1 cellular context compared by ENCODE assay signal in genomic region chr20:43667341-43668132, GRCh38.
TF ChIP-seq lines count a peak whose summit lies in the region.

No MANE protein-coding gene starts in this region.

TF ChIP-seq in HEK293, 187 proteins besides CTCF, POLR2A, EP300 and RAD21 (continued from another document and continues in another):
- TF ChIP-seq HIC1 (tag by site-specific recombination; IDR thresholded peaks at IDR 0.05) = peak; percentile 68; the same call in 1 of the 2 replicates
- TF ChIP-seq ZBTB48 (tag by site-specific recombination; IDR thresholded peaks at IDR 0.05) = no peak; the same call in 1 of the 2 replicates
- no peak for TF ChIP-seq ZNF830 (tag by site-specific recombination; IDR thresholded peaks at IDR 0.05; ENCODE audit: low read depth)
- peak; percentile 44 for TF ChIP-seq SP3 (tag by site-specific recombination; IDR thresholded peaks at IDR 0.05)
- TF ChIP-seq ZNF473 (tag by site-specific recombination; IDR thresholded peaks at IDR 0.05) = no peak
- no peak for TF ChIP-seq ZNF48 (tag by site-specific recombination; IDR thresholded peaks at IDR 0.05)
- TF ChIP-seq KLF8 (tag by site-specific recombination; IDR thresholded peaks at IDR 0.05) = peak; percentile 84
- TF ChIP-seq ZNF423 (tag by site-specific recombination; IDR thresholded peaks at IDR 0.05) = no peak; the same call in 1 of the 2 replicates
- no peak for TF ChIP-seq ZNF626 (tag by site-specific recombination; IDR thresholded peaks at IDR 0.05)
- TF ChIP-seq ZNF266 (tag by site-specific recombination; IDR thresholded peaks at IDR 0.05; ENCODE audit: low read depth) = no peak
- no peak for TF ChIP-seq ZNF560 (tag by site-specific recombination; IDR thresholded peaks at IDR 0.05; ENCODE audit: borderline replicate concordance)
- TF ChIP-seq ZNF768 (tag by site-specific recombination; IDR thresholded peaks at IDR 0.05) = no peak
- TF ChIP-seq ZNF24 (tag by site-specific recombination; IDR thresholded peaks at IDR 0.05) = 0 out of 2 replicates have a peak, but pooled peaks have one; percentile 55
- TF ChIP-seq ZNF660 (tag by site-specific recombination; IDR thresholded peaks at IDR 0.05) = no peak
- no peak for TF ChIP-seq ZNF837 (tag by site-specific recombination; IDR thresholded peaks at IDR 0.05)
- TF ChIP-seq ZNF600 (tag by site-specific recombination; IDR thresholded peaks at IDR 0.05) = no peak
- TF ChIP-seq IKZF3 (tag by site-specific recombination; IDR thresholded peaks at IDR 0.05) = peak; percentile 37
- 0 out of 2 replicates have a peak, but pooled peaks have one; percentile 18 for TF ChIP-seq REST (tag by site-specific recombination; IDR thresholded peaks at IDR 0.05)
- TF ChIP-seq ZNF248 (tag by site-specific recombination; IDR thresholded peaks at IDR 0.05) = no peak
- no peak for TF ChIP-seq ZNF549 (tag by site-specific recombination; IDR thresholded peaks at IDR 0.05)
- TF ChIP-seq ZNF132 (tag by site-specific recombination; IDR thresholded peaks at IDR 0.05; ENCODE audit: borderline replicate concordance) = no peak
- no peak for TF ChIP-seq ZNF621 (tag by site-specific recombination; IDR thresholded peaks at IDR 0.05)
- TF ChIP-seq ZNF174 (tag by site-specific recombination; IDR thresholded peaks at IDR 0.05) = no peak
- TF ChIP-seq ZBTB1 (tag by site-specific recombination; IDR thresholded peaks at IDR 0.05) = no peak
- peak; percentile 81 for TF ChIP-seq ZBTB21 (tag by site-specific recombination; IDR thresholded peaks at IDR 0.05)
- TF ChIP-seq REPIN1 (tag by site-specific recombination; IDR thresholded peaks at IDR 0.05; ENCODE audit: low read depth) = no peak
- TF ChIP-seq KLF17 (tag by site-specific recombination; IDR thresholded peaks at IDR 0.05) = peak; percentile 85
- TF ChIP-seq ZNF140 (tag by site-specific recombination; IDR thresholded peaks at IDR 0.05) = no peak
- no peak for TF ChIP-seq ZNF202 (tag by site-specific recombination; IDR thresholded peaks at IDR 0.05; ENCODE audit: borderline replicate concordance)
- no peak for TF ChIP-seq ZNF19 (tag by site-specific recombination; IDR thresholded peaks at IDR 0.05; ENCODE audit: low read depth)
- 0 out of 2 replicates have a peak, but pooled peaks have one; percentile 41 for TF ChIP-seq ZBTB7A (tag by site-specific recombination; IDR thresholded peaks at IDR 0.05; ENCODE audit: low read depth)
- TF ChIP-seq ZNF138 (tag by site-specific recombination; IDR thresholded peaks at IDR 0.05; ENCODE audit: borderline replicate concordance) = no peak
- TF ChIP-seq ZNF362 (tag by site-specific recombination; IDR thresholded peaks at IDR 0.05) = no peak
- no peak for TF ChIP-seq ZNF670 (tag by site-specific recombination; IDR thresholded peaks at IDR 0.05; ENCODE audit: low read depth)
- no peak for TF ChIP-seq PRDM1 (tag by site-specific recombination; IDR thresholded peaks at IDR 0.05)
- no peak; the same call in 1 of the 2 replicates for TF ChIP-seq ZNF2 (tag by site-specific recombination; IDR thresholded peaks at IDR 0.05)
- TF ChIP-seq ZNF366 (tag by site-specific recombination; conservative IDR thresholded peaks at IDR 0.05) = no peak
- TF ChIP-seq ZNF398 (tag by site-specific recombination; IDR thresholded peaks at IDR 0.05) = peak; percentile 60; the same call in 1 of the 2 replicates
- no peak for TF ChIP-seq ZNF623 (tag by site-specific recombination; IDR thresholded peaks at IDR 0.05)
- no peak for TF ChIP-seq ZNF280D (tag by site-specific recombination; IDR thresholded peaks at IDR 0.05)
- no peak for TF ChIP-seq ZNF514 (tag by site-specific recombination; IDR thresholded peaks at IDR 0.05)
- no peak for TF ChIP-seq ZNF324 (tag by site-specific recombination; IDR thresholded peaks at IDR 0.05)
- TF ChIP-seq ZNF654 (tag by site-specific recombination; IDR thresholded peaks at IDR 0.05; ENCODE audit: low read depth) = no peak
- TF ChIP-seq ZNF664 (tag by site-specific recombination; IDR thresholded peaks at IDR 0.05) = no peak
- TF ChIP-seq MZF1 (tag by site-specific recombination; IDR thresholded peaks at IDR 0.05; ENCODE audit: borderline replicate concordance) = no peak
- TF ChIP-seq ZBTB44 (tag by site-specific recombination; IDR thresholded peaks at IDR 0.05) = no peak
- no peak for TF ChIP-seq ZNF624 (tag by site-specific recombination; IDR thresholded peaks at IDR 0.05)
- TF ChIP-seq SP2 (tag by site-specific recombination; IDR thresholded peaks at IDR 0.05) = peak; percentile 74
- no peak for TF ChIP-seq MEIS1 (CRISPR knock-in tag; IDR thresholded peaks at IDR 0.05; ENCODE audit: borderline replicate concordance)
- TF ChIP-seq ZNF239 (tag by site-specific recombination; IDR thresholded peaks at IDR 0.05) = no peak
- no peak for TF ChIP-seq HOXA7 (CRISPR knock-in tag; IDR thresholded peaks at IDR 0.05; ENCODE audit: borderline replicate concordance)
- no peak for TF ChIP-seq OSR2 (tag by site-specific recombination; IDR thresholded peaks at IDR 0.05)
- TF ChIP-seq ZNF707 (tag by site-specific recombination; IDR thresholded peaks at IDR 0.05) = no peak
- no peak for TF ChIP-seq ZNF354C (tag by site-specific recombination; IDR thresholded peaks at IDR 0.05; ENCODE audit: borderline replicate concordance, low read depth)
- TF ChIP-seq ZBTB6 (tag by site-specific recombination; IDR thresholded peaks at IDR 0.05) = peak; percentile 59; the same call in 1 of the 2 replicates
- TF ChIP-seq ZNF580 (tag by site-specific recombination; IDR thresholded peaks at IDR 0.05) = no peak
